Comparison of ENCODE assay signal across 1 cellular context in the genomic region with DNA sequence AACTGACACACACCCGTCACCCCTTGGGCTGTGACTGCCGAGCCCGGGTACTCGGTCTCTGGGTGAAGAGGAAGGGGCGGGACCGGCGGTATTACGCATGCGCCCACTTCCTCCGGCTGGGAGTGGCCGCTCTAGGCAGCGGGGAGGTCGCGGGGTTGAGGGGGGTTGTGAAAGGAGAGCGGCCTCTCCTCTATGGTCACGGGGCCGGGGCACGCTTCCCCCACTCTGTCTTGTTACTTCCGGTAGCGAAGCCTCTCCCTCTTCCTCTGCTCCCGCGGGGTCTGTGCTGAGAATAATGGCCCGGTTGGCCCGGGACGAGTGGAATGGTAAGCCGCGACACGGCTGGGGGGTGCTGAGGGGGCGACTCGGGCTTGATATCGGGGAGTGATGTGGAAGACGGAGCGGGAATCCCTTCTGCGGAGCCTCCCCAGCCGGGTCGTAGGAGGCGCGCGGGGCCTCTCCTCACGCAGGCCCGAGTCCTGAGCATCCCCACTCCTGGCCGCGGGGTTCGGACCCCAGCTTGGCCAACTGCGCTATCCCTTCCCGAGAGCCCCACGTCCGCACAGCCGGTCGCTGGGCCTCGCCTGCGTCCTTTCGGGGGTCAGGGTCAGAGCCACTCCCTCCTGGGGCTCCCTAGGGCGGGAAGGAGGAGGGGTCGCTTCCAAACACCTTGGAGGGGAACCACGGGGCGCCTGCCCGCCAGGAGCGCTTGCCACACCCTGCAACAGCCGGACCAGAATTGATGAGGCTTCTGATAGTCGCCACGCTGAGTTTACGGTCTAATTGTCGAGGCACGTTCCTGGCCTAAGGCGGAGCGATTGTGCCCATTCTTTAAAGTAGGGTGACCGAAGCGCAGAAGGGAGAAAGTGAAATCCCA.
A peak's percentile ranks its signal among the peaks of the same experiment; 100 is the strongest.
TF ChIP-seq lines count a peak whose summit lies in the region.

A gene with protein sequence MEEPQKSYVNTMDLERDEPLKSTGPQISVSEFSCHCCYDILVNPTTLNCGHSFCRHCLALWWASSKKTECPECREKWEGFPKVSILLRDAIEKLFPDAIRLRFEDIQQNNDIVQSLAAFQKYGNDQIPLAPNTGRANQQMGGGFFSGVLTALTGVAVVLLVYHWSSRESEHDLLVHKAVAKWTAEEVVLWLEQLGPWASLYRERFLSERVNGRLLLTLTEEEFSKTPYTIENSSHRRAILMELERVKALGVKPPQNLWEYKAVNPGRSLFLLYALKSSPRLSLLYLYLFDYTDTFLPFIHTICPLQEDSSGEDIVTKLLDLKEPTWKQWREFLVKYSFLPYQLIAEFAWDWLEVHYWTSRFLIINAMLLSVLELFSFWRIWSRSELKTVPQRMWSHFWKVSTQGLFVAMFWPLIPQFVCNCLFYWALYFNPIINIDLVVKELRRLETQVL (plus strand): TSS at position 259 of the 877 bp plus-strand sequence. CDS start 11,396 bp downstream, outside the sequence.

TF ChIP-seq in GM12878, 131 proteins besides CTCF, POLR2A, EP300 and RAD21 (continued from another document and continues in another):
- TF ChIP-seq IRF4 (IDR thresholded peaks at IDR 0.05; ENCODE audit: low read depth, low read length) (no peak), HDAC6 (IDR thresholded peaks at IDR 0.05; ENCODE audit: unreplicated experiment) (no peak), FOS (IDR thresholded peaks at IDR 0.05; ENCODE audit: borderline replicate concordance, extremely low read depth, insufficient read length) (no peak), ZZZ3 (IDR thresholded peaks at IDR 0.05; ENCODE audit: control insufficient read depth, insufficient read length, low read depth) (no peak), MEF2B (IDR thresholded peaks at IDR 0.05; ENCODE audit: partially characterized antibody, poor library complexity, severe bottlenecking) (no peak), E4F1 (IDR thresholded peaks at IDR 0.05; ENCODE audit: borderline replicate concordance, partially characterized antibody) (no peak), ETV6 (conservative IDR thresholded peaks at IDR 0.05 in 1 of 2, IDR thresholded peaks at IDR 0.05 in 1 of 2; ENCODE audit: borderline replicate concordance in 1 of 2, low read depth in 1 of 2) (peak in 1 of 2 experiments; percentile 35; a peak in 1 of 4 replicates), BCL11A (IDR thresholded peaks at IDR 0.05; ENCODE audit: low read depth, low read length) (0 out of 2 replicates have a peak, but pooled peaks have one; percentile 5), RELB (IDR thresholded peaks at IDR 0.05; ENCODE audit: low read depth) (0 out of 2 replicates have a peak, but pooled peaks have one; percentile 36), SPI1 (IDR thresholded peaks at IDR 0.05; ENCODE audit: borderline replicate concordance, insufficient read depth, low read depth, low read length) (peak; percentile 54; the same call in 1 of the 2 replicates), PRDM15 (CRISPR knock-in tag; IDR thresholded peaks at IDR 0.05) (no peak), ZNF384 (IDR thresholded peaks at IDR 0.05; ENCODE audit: borderline replicate concordance, low read depth, low read length) (no peak; the same call in 1 of the 2 replicates), SREBF2 (IDR thresholded peaks at IDR 0.05; ENCODE audit: low read length) (no peak), SKIL (IDR thresholded peaks at IDR 0.05; ENCODE audit: low read depth, poor library complexity, severe bottlenecking) (no peak), CBX5 (IDR thresholded peaks at IDR 0.05; ENCODE audit: low read depth) (no peak), RBBP5 (conservative IDR thresholded peaks at IDR 0.05) (no peak), ZNF217 (IDR thresholded peaks at IDR 0.05) (no peak), ZBED1 (IDR thresholded peaks at IDR 0.05; ENCODE audit: borderline replicate concordance) (no peak), IKZF2 (IDR thresholded peaks at IDR 0.05) (0 out of 4 replicates have a peak, but pooled peaks of 1 of the 2 experiments have one; percentile 22), IKZF1 (conservative IDR thresholded peaks at IDR 0.05) (peak; percentile 66), EED (IDR thresholded peaks at IDR 0.05; ENCODE audit: low read depth) (no peak), POLR2AphosphoS5 (IDR thresholded peaks at IDR 0.05; ENCODE audit: low read length) (peak; percentile 99), BRCA1 (IDR thresholded peaks at IDR 0.05; ENCODE audit: low read depth, low read length) (no peak), LARP7 (IDR thresholded peaks at IDR 0.05) (peak; percentile 51; the same call in 1 of the 2 replicates), RAD51 (IDR thresholded peaks at IDR 0.05) (peak; percentile 82), POLR2AphosphoS2 (IDR thresholded peaks at IDR 0.05; ENCODE audit: low read depth, low read length) (peak; percentile 99)
- TF ChIP-seq, protein P1, sequence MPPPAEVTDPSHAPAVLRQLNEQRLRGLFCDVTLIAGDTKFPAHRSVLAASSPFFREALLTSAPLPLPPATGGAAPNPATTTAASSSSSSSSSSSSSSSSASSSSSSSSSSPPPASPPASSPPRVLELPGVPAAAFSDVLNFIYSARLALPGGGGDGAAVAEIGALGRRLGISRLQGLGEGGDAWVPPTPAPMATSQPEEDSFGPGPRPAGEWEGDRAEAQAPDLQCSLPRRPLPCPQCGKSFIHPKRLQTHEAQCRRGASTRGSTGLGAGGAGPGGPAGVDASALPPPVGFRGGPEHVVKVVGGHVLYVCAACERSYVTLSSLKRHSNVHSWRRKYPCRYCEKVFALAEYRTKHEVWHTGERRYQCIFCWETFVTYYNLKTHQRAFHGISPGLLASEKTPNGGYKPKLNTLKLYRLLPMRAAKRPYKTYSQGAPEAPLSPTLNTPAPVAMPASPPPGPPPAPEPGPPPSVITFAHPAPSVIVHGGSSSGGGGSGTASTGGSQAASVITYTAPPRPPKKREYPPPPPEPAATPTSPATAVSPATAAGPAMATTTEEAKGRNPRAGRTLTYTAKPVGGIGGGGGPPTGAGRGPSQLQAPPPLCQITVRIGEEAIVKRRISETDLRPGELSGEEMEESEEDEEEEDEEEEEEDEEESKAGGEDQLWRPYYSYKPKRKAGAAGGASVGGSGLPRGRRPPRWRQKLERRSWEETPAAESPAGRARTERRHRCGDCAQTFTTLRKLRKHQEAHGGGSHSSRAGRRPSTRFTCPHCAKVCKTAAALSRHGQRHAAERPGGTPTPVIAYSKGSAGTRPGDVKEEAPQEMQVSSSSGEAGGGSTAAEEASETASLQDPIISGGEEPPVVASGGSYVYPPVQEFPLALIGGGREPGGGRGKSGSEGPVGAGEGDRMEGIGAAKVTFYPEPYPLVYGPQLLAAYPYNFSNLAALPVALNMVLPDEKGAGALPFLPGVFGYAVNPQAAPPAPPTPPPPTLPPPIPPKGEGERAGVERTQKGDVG (CRISPR knock-in tag; IDR thresholded peaks at IDR 0.05) = no peak
- TF ChIP-seq, protein P2, sequence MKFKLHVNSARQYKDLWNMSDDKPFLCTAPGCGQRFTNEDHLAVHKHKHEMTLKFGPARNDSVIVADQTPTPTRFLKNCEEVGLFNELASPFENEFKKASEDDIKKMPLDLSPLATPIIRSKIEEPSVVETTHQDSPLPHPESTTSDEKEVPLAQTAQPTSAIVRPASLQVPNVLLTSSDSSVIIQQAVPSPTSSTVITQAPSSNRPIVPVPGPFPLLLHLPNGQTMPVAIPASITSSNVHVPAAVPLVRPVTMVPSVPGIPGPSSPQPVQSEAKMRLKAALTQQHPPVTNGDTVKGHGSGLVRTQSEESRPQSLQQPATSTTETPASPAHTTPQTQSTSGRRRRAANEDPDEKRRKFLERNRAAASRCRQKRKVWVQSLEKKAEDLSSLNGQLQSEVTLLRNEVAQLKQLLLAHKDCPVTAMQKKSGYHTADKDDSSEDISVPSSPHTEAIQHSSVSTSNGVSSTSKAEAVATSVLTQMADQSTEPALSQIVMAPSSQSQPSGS (IDR thresholded peaks at IDR 0.05; ENCODE audit: low read length) = no peak
- TF ChIP-seq, protein P3, sequence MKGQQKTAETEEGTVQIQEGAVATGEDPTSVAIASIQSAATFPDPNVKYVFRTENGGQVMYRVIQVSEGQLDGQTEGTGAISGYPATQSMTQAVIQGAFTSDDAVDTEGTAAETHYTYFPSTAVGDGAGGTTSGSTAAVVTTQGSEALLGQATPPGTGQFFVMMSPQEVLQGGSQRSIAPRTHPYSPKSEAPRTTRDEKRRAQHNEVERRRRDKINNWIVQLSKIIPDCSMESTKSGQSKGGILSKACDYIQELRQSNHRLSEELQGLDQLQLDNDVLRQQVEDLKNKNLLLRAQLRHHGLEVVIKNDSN (IDR thresholded peaks at IDR 0.05; ENCODE audit: borderline replicate concordance, extremely low read length, insufficient read depth, low read depth, low read length) = peak; percentile 67
- TF ChIP-seq, protein P4, sequence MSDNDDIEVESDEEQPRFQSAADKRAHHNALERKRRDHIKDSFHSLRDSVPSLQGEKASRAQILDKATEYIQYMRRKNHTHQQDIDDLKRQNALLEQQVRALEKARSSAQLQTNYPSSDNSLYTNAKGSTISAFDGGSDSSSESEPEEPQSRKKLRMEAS (IDR thresholded peaks at IDR 0.05; ENCODE audit: low read depth, low read length) = peak; percentile 31; the same call in 1 of the 2 replicates
